Comparison of ENCODE assay signal across 18 cellular contexts in genomic region chr12:30219047-30219446, GRCh38.
A peak's percentile ranks its signal among the peaks of the same experiment; 100 is the strongest.
DNase-seq lines count a peak whose midpoint lies in the region; TF ChIP-seq lines count a peak whose summit lies in the region.
"Had no signal": no experiment of that assay in that cellular context is flagged by ENCODE, and none has a peak within 500 bp of the region (broad histone marks: within the 10 kb centered on the region; RNA-seq: fewer than 3 reads in every experiment).

No MANE protein-coding gene starts in this region.

- peak overlapping the region; percentile 49 for H3K27ac ChIP-seq in neural cell (ENCODE audit: low read length)
- H3K27ac ChIP-seq: PC-9, RWPE1 had no signal

- H3K4me3 ChIP-seq in MG63 = no peak overlapping the region
- no peak overlapping the region for H3K4me3 ChIP-seq in epithelial cell of esophagus (ENCODE audit: low read length)
- H3K4me3 ChIP-seq in neural cell (ENCODE audit: low read length) = no peak overlapping the region
- H3K4me3 ChIP-seq: GM23338, PC-9 had no signal

- TF ChIP-seq EP300 in neural cell (conservative IDR thresholded peaks at IDR 0.05; ENCODE audit: poor library complexity, severe bottlenecking) = no peak

- DNase-seq in MG63 (peak; percentile 4), amniotic epithelial cell (ENCODE audit: low read depth) (peak; percentile 1), epithelial cell of esophagus (ENCODE audit: low read depth) (peak; percentile 65), G401 (ENCODE audit: low spot score) (no peak), dermis blood vessel endothelial cell (no peak), iPS-NIHi7 (ENCODE audit: extremely low spot score) (no peak)
- DNase-seq: BE2C, DMS79, HCEC 1CT, KG1, NCI-H1105, NCI-H146, NCI-H2029 treated with DMSO at 0.1 percent for 48 hours, PC-9, SIG-M5 had no signal

- H2AFZ ChIP-seq in neural cell (ENCODE audit: low read depth, low read length) = no peak overlapping the region
- H2AFZ ChIP-seq: GM23338, PC-9 had no signal

- H3K9me2 ChIP-seq in neural cell (ENCODE audit: insufficient read depth, low read length) = no peaks in the 10 kb centered on the region

- H3F3A ChIP-seq in neural cell (ENCODE audit: insufficient read depth, low read length, poor library complexity, severe bottlenecking) = no peaks in the 10 kb centered on the region

- no peak overlapping the region for H3K4me2 ChIP-seq in neural cell (ENCODE audit: low read length)
- H3K4me2 ChIP-seq: GM23338, PC-9 had no signal

- H3K36me3 ChIP-seq in MG63 (no peaks in the 10 kb centered on the region), neural cell (ENCODE audit: insufficient read depth, low read length) (no peaks in the 10 kb centered on the region)
- H3K36me3 ChIP-seq: BE2C had no signal

- no peaks in the 10 kb centered on the region for H3K79me2 ChIP-seq in neural cell (replicated peaks; ENCODE audit: insufficient read depth, low read length)

- no peak for TF ChIP-seq RAD21 in neural cell (conservative IDR thresholded peaks at IDR 0.05)

- in situ Hi-C loops in G401 (cut with HindIII; ENCODE audit: low sequenced_read_pairs) = no loop called here

- H3K9ac ChIP-seq in neural cell (ENCODE audit: low read length) = no peak overlapping the region

- peaks cover 4% of the 10 kb centered on the region; the same call in 1 of the 2 replicates for H3K27me3 ChIP-seq in MG63
- H3K27me3 ChIP-seq in neural cell (ENCODE audit: insufficient read depth, low read depth, low read length) = no peaks in the 10 kb centered on the region
- H3K27me3 ChIP-seq: BE2C had no signal

- H3K9me3 ChIP-seq in MG63 = no peaks in the 10 kb centered on the region
- H3K9me3 ChIP-seq in neural cell (ENCODE audit: low read length) = no peaks in the 10 kb centered on the region
- H3K9me3 ChIP-seq: BE2C had no signal

- no peak for TF ChIP-seq CTCF in epithelial cell of esophagus (IDR thresholded peaks at IDR 0.05; ENCODE audit: insufficient read depth, low read depth, low read length, missing control alignments)
- TF ChIP-seq CTCF in neural cell (IDR thresholded peaks at IDR 0.05; ENCODE audit: poor library complexity, severe bottlenecking) = no peak

- no peaks in the 10 kb centered on the region for H4K20me1 ChIP-seq in neural cell (ENCODE audit: insufficient read depth)

TF ChIP-seq in neural cell, 6 proteins besides CTCF, POLR2A, EP300 and RAD21:
- TF ChIP-seq MXI1 (conservative IDR thresholded peaks at IDR 0.05; ENCODE audit: poor library complexity, severe bottlenecking) (no peak), EZH2 (IDR thresholded peaks at IDR 0.05; ENCODE audit: borderline replicate concordance, insufficient read depth, low read length, poor library complexity, severe bottlenecking) (no peak)

Comparison
In these comparisons a context has a peak if more than half of its experiments do, and no peak if none do; other contexts are left out.
1. DNase-seq: peak in MG63 (single experiment), amniotic epithelial cell (single experiment) and epithelial cell of esophagus (single experiment); none in G401 (single experiment), dermis blood vessel endothelial cell (single experiment) and iPS-NIHi7 (single experiment).